ENCODE assay signal across 1 cellular context in genomic region chrX:33205321-33205720, GRCh38.
TF ChIP-seq lines count a peak whose summit lies in the region.

No MANE protein-coding gene starts in this region.

TF ChIP-seq in IMR-90, 13 proteins besides CTCF, POLR2A, EP300 and RAD21:
- TF ChIP-seq MAFK (IDR thresholded peaks at IDR 0.05; ENCODE audit: low read depth, low read length), result no peak
- TF ChIP-seq CHD1 (IDR thresholded peaks at IDR 0.05; ENCODE audit: low read depth, low read length), result no peak
- no peak for TF ChIP-seq RFX5 (IDR thresholded peaks at IDR 0.05; ENCODE audit: low read depth, low read length)
- no peak for TF ChIP-seq BHLHE40 (IDR thresholded peaks at IDR 0.05; ENCODE audit: low read depth, low read length)
- no peak for TF ChIP-seq FOS (IDR thresholded peaks at IDR 0.05; ENCODE audit: low read depth, low read length)
- no peak for TF ChIP-seq MXI1 (IDR thresholded peaks at IDR 0.05; ENCODE audit: borderline replicate concordance, low read depth, low read length)
- TF ChIP-seq MAZ (IDR thresholded peaks at IDR 0.05; ENCODE audit: borderline replicate concordance, low read depth, low read length), result no peak
- TF ChIP-seq RCOR1 (IDR thresholded peaks at IDR 0.05; ENCODE audit: insufficient replicate concordance, low read length), result no peak
- TF ChIP-seq NFE2L2 (IDR thresholded peaks at IDR 0.05; ENCODE audit: low read depth, low read length), result no peak
- no peak for TF ChIP-seq CEBPB (IDR thresholded peaks at IDR 0.05; ENCODE audit: low read depth, low read length)
- TF ChIP-seq SMC3 (IDR thresholded peaks at IDR 0.05; ENCODE audit: low read depth, low read length), result no peak
- no peak for TF ChIP-seq USF2 (IDR thresholded peaks at IDR 0.05; ENCODE audit: low read depth, low read length)
- TF ChIP-seq, protein P1, sequence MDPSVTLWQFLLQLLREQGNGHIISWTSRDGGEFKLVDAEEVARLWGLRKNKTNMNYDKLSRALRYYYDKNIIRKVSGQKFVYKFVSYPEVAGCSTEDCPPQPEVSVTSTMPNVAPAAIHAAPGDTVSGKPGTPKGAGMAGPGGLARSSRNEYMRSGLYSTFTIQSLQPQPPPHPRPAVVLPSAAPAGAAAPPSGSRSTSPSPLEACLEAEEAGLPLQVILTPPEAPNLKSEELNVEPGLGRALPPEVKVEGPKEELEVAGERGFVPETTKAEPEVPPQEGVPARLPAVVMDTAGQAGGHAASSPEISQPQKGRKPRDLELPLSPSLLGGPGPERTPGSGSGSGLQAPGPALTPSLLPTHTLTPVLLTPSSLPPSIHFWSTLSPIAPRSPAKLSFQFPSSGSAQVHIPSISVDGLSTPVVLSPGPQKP (IDR thresholded peaks at IDR 0.05; ENCODE audit: borderline replicate concordance, low read depth, low read length), result no peak
